In genomic region chr7:137881607-137882260, GRCh38 we compare ENCODE assay signal across 12 cellular contexts. TPM values are rescaled to one million over a fixed set of nuclear protein-coding genes. Genes with fewer than 3 reads are reported as not detected.
DNase-seq lines count a peak whose midpoint lies in the region; ATAC-seq, FAIRE-seq and TF ChIP-seq lines count a peak whose summit lies in the region.
"Had no signal": no experiment of that assay in that cellular context is flagged by ENCODE, and none has a peak within 500 bp of the region (broad histone marks: within the 10 kb centered on the region; RNA-seq: fewer than 3 reads in every experiment).

No MANE protein-coding gene starts in this region.

- H4K5ac ChIP-seq in H1 (ENCODE audit: insufficient read length, low read depth, low read length): no peak overlapping the region

- H3K79me1 ChIP-seq in H1 (ENCODE audit: low read depth, low read length): no peaks in the 10 kb centered on the region

- no peak overlapping the region for H3K23ac ChIP-seq in H1 (ENCODE audit: insufficient read length)

- CTCF ChIA-PET in AG04450 (lab: Charles Lee): interaction anchor here (1.0 to 15.1 kb wide), 4 partner anchors 18 to 226 kb away, joined by 3 to 119 read pairs (median 6); no protein-coding TSS in a partner anchor
- CTCF ChIA-PET in H1 (lab: Charles Lee; ENCODE audit: partially characterized antibody): interaction anchor here (5.4 kb wide), 1 partner anchor 225 kb away, joined by 26 read pairs; no protein-coding TSS in a partner anchor

- TF ChIP-seq CTCF in AG04450 (IDR thresholded peaks at IDR 0.05; ENCODE audit: low read depth, low read length) (no peak), H1 (IDR thresholded peaks at IDR 0.05; ENCODE audit: control extremely low read depth in 1 of 3, insufficient read depth in 1 of 3, low read depth in 1 of 3, low read length in 3 of 3) (no peak), tibial artery (IDR thresholded peaks at IDR 0.05) (no peak)

- H3K27me3 ChIP-seq in AG04450 (ENCODE audit: control insufficient read depth, insufficient read depth, low read length): no peaks in the 10 kb centered on the region
- no peaks in the 10 kb centered on the region for H3K27me3 ChIP-seq in H1 (replicated peaks in 1 of 4; ENCODE audit: control insufficient read depth in 3 of 4, extremely low read depth in 1 of 4, insufficient read depth in 3 of 4, low read length in 3 of 4)
- H3K27me3 ChIP-seq in tibial artery: no peaks in the 10 kb centered on the region
- H3K27me3 ChIP-seq: BLaER1 treated with 17β-estradiol and CSF1 and Interleukin-3, amounts not matched to agents 10 nM and 100 nM; tibial nerve had no signal

- H3K4me3 ChIP-seq in AG04450 (ENCODE audit: low read depth, low read length) (no peak overlapping the region), H1 (ENCODE audit: extremely low read depth in 1 of 4, insufficient read depth in 2 of 4, low read depth in 3 of 4, low read length in 4 of 4) (no peak overlapping the region), tibial artery (no peak overlapping the region)
- H3K4me3 ChIP-seq: BLaER1 treated with 17β-estradiol and CSF1 and Interleukin-3, amounts not matched to agents 10 nM and 100 nM; tibial nerve had no signal

- H3K56ac ChIP-seq in H1 (replicated peaks; ENCODE audit: insufficient read length, low read depth, low read length): no peak overlapping the region

- WGBS in H1 (ENCODE audit: extremely low coverage in 1 of 2, insufficient coverage in 1 of 2, insufficient read length in 1 of 2, insufficient replicate concordance in 2 of 2, low coverage in 1 of 2, low lambda C conversion rate in 2 of 2, missing lambda C conversion rate in 1 of 2), 2 experiments: 93% methylated on average over 8 of the region's 8 CpGs; no CpG with 5 or more reads in 1 of the 2 experiments

- no peak overlapping the region for H2BK15ac ChIP-seq in H1 (ENCODE audit: low read length)

- no peak overlapping the region for H4K8ac ChIP-seq in H1 (ENCODE audit: extremely low read depth, insufficient read depth, low read length)

- no peak for TF ChIP-seq POLR2A in H1 (IDR thresholded peaks at IDR 0.05; ENCODE audit: control extremely low read depth in 1 of 2, low read depth in 2 of 2, low read length in 2 of 2)

- no peak overlapping the region; the same call in 1 of the 2 replicates for H3K18ac ChIP-seq in H1 (ENCODE audit: extremely low read depth, low read length)

- intact Hi-C loops in tibial artery (cut with DNase I; ENCODE audit: low total_unique reads): no loop called here

- H3K27ac ChIP-seq in AG04450 (ENCODE audit: low read depth, low read length): peak overlapping the region; percentile 85
- H3K27ac ChIP-seq in H1 (ENCODE audit: low read depth, low read length): no peak overlapping the region
- peak overlapping the region in 1 of 2 donors; percentile 14 for H3K27ac ChIP-seq in tibial artery
- H3K27ac ChIP-seq in substantia nigra (ENCODE audit: low read depth, low read length, poor library complexity, severe bottlenecking): no peak overlapping the region
- H3K27ac ChIP-seq: tibial nerve had no signal

- 0 out of 2 replicates have a peak overlapping the region, but pooled peaks have one; percentile 45 for H2AK5ac ChIP-seq in H1 (ENCODE audit: low read depth, low read length)

- peak; percentile 22 for ATAC-seq in GM19395 (IDR thresholded peaks at IDR 0.05; ENCODE audit: unreplicated experiment)
- ATAC-seq in HG03159 (IDR thresholded peaks at IDR 0.05; ENCODE audit: unreplicated experiment): peak; percentile 11
- ATAC-seq in HG03280 (IDR thresholded peaks at IDR 0.05; ENCODE audit: unreplicated experiment): no peak

- no peak overlapping the region for H4K91ac ChIP-seq in H1 (replicated peaks; ENCODE audit: insufficient read length, low read length)

- H3K36me3 ChIP-seq in H1 (ENCODE audit: control insufficient read depth in 2 of 4, insufficient read depth in 4 of 4, low read length in 3 of 4) (peaks cover 2 to 43% (median 22%) of the 10 kb centered on the region in 4 experiments), tibial artery (peaks cover 51 to 91% (median 54%) of the 10 kb centered on the region in 3 donors)

- H2AFZ ChIP-seq in H1 (ENCODE audit: low read length): no peak overlapping the region

- 0 out of 7 replicates have a peak overlapping the region, but pooled peaks of 1 of the 4 experiments have one; percentile 5 for H3K9ac ChIP-seq in H1 (replicated peaks in 1 of 4; ENCODE audit: extremely low read depth in 1 of 4, low read depth in 3 of 4, low read length in 3 of 4)
- H3K9ac ChIP-seq: BLaER1 treated with 17β-estradiol and CSF1 and Interleukin-3, amounts not matched to agents 10 nM and 100 nM had no signal

- no peak overlapping the region for H3K14ac ChIP-seq in H1 (ENCODE audit: insufficient read length)

- H2BK5ac ChIP-seq in H1 (ENCODE audit: low read depth, low read length): 0 out of 2 replicates have a peak overlapping the region, but pooled peaks have one; percentile 25

- POLR2A ChIA-PET in AG04450 (lab: Yijun Ruan, JAX): interaction anchor here (0.7 to 1.4 kb wide), 4 partner anchors 11 to 214 kb away, joined by 3 to 4 read pairs (median 4); no protein-coding TSS in a partner anchor
- POLR2A ChIA-PET in H1 (lab: Charles Lee; ENCODE audit: partially characterized antibody): interaction anchor here (0.7 kb wide), 1 partner anchor 40 kb away, joined by 3 read pairs; no protein-coding TSS in a partner anchor

- peak overlapping the region; percentile 12; the same call in 1 of the 2 replicates for H2BK12ac ChIP-seq in H1 (ENCODE audit: low read depth, low read length)

- H2BK120ac ChIP-seq in H1 (replicated peaks; ENCODE audit: low read depth, low read length): no peak overlapping the region

- TF ChIP-seq RAD21 in H1 (IDR thresholded peaks at IDR 0.05 in 1 of 2, conservative IDR thresholded peaks at IDR 0.05 in 1 of 2; ENCODE audit: low read depth in 2 of 2, low read length in 2 of 2): no peak

- no peak overlapping the region for H2BK20ac ChIP-seq in H1 (ENCODE audit: low read length)

- no peak for TF ChIP-seq EP300 in H1 (IDR thresholded peaks at IDR 0.05; ENCODE audit: borderline replicate concordance in 1 of 2, low read depth in 2 of 2, low read length in 2 of 2)

- H3K4me1 ChIP-seq in H1 (replicated peaks in 1 of 4; ENCODE audit: control insufficient read depth in 3 of 4, insufficient read depth in 4 of 4, low read length in 3 of 4) (peaks cover 7 to 35% (median 24%) of the 10 kb centered on the region in 4 experiments; a peak in 5 of 7 replicates), tibial artery (peaks cover 0 to 71% (median 14%) of the 10 kb centered on the region in 4 donors)

- DNase-seq in AG04450 (ENCODE audit: low read depth, low spot score): no peak
- DNase-seq in H1 (ENCODE audit: low read depth in 1 of 2, low spot score in 2 of 2): no peak
- DNase-seq in NOMO-1 (lab: John Stamatoyannopoulos, UW; ENCODE audit: unreplicated experiment in 2 of 2): no peak
- no peak for DNase-seq in tibial artery
- DNase-seq in substantia nigra (lab: John Stamatoyannopoulos, UW): no peak

- FAIRE-seq in H1 (lab: Jason Lieb, UNC): no peak
- FAIRE-seq: endometrium had no signal

- no peaks in the 10 kb centered on the region for H4K20me1 ChIP-seq in H1 (replicated peaks in 1 of 2; ENCODE audit: control insufficient read depth in 1 of 2, insufficient read depth in 2 of 2, low read length in 2 of 2)
- H4K20me1 ChIP-seq: BLaER1 treated with 17β-estradiol and CSF1 and Interleukin-3, amounts not matched to agents 10 nM and 100 nM had no signal

- H3K9me3 ChIP-seq in AG04450 (ENCODE audit: control insufficient read depth, insufficient read depth, low read length) (peaks cover 8% of the 10 kb centered on the region), H1 (ENCODE audit: insufficient read depth in 2 of 2, low read depth in 1 of 2, low read length in 1 of 2) (peaks cover 4% of the 10 kb centered on the region in 2 experiments; a peak in 3 of 4 replicates), tibial artery (peaks cover 0 to 5% (median 0%) of the 10 kb centered on the region in 3 donors)

- H3K4me2 ChIP-seq in H1 (ENCODE audit: insufficient read depth in 1 of 2, low read depth in 2 of 2, low read length in 2 of 2): no peak overlapping the region

- no peak overlapping the region for H3K4ac ChIP-seq in H1 (replicated peaks; ENCODE audit: insufficient read length, low read depth, low read length)

- H3K79me2 ChIP-seq in H1 (ENCODE audit: control insufficient read depth in 1 of 2, insufficient read depth in 2 of 2, low read length in 2 of 2): no peaks in the 10 kb centered on the region

- H3K23me2 ChIP-seq in H1 (ENCODE audit: low read depth, low read length): no peaks in the 10 kb centered on the region

TF ChIP-seq in H1, 55 proteins besides CTCF, POLR2A, EP300 and RAD21 (continues in another document):
- TF ChIP-seq RXRA (IDR thresholded peaks at IDR 0.05; ENCODE audit: insufficient read depth, low read depth, low read length) (no peak), CTBP2 (IDR thresholded peaks at IDR 0.05; ENCODE audit: borderline replicate concordance, insufficient read depth, insufficient read length, low read length) (no peak), TAF7 (optimal IDR thresholded peaks at IDR 0.05; ENCODE audit: borderline replicate concordance, low read depth, low read length) (no peak), EGR1 (IDR thresholded peaks at IDR 0.05; ENCODE audit: borderline replicate concordance, low read depth, low read length) (no peak), MAFK (IDR thresholded peaks at IDR 0.05; ENCODE audit: low read depth, low read length) (no peak), SIX5 (IDR thresholded peaks at IDR 0.05; ENCODE audit: low read depth, low read length) (no peak), ASH2L (IDR thresholded peaks at IDR 0.05; ENCODE audit: low read length) (no peak), BACH1 (IDR thresholded peaks at IDR 0.05; ENCODE audit: low read length) (no peak)

RNA-seq across cellular contexts. Expression of gene DGKI, which starts 35.0 kb away (rescaled TPM):
- polyA plus RNA-seq in AG04450 (2011; rRNA removed): 3.1 TPM in 2 replicates
- 13.8 and 14.5 TPM in 2 replicates for polyA minus RNA-seq in AG04450 (2011; rRNA and poly(A)+ RNA removed)
- 0.71 and 0.84 TPM in 2 replicates for total RNA-seq in H1 (2021; fragmentation: NEBNext Ultra II Directional; extraction: Animal tissue kit (Norgen Biotek cat#: 25700))
- polyA plus RNA-seq in H1 (2011; rRNA removed): 0.20 and 0.22 TPM in 2 replicates
- 0.31 TPM for polyA plus RNA-seq in H1 (2011; cell fraction: cytosol; rRNA removed)
- 0.63 TPM for polyA plus RNA-seq in H1 (2011; cell fraction: nucleus; rRNA removed)
- 0.17 to 1.2 TPM (median 0.65 TPM) in 4 replicates for polyA plus RNA-seq in H1 (2012, experiment 1 of 2)
- 0.07 TPM for polyA plus RNA-seq in H1 (2012, experiment 2 of 2)
- 0.14 TPM for polyA plus RNA-seq in H1 (2013, experiment 1 of 2)
- polyA plus RNA-seq in H1 (2013, experiment 2 of 2): 0.18 TPM
- polyA minus RNA-seq in H1 (2011; rRNA and poly(A)+ RNA removed): 2.0 and 2.3 TPM in 2 replicates
- 1.5 TPM for polyA minus RNA-seq in H1 (2011; cell fraction: cytosol; rRNA and poly(A)+ RNA removed)
- polyA minus RNA-seq in H1 (2011; cell fraction: nucleus; rRNA and poly(A)+ RNA removed): 3.2 TPM
- polyA plus RNA-seq: IgD-negative memory B cell had no signal
